In genomic region chr6:7973603-7974002, GRCh38 we compare ENCODE assay signal across 20 cellular contexts.
"Had no signal": no experiment of that assay in that cellular context is flagged by ENCODE, and none has a peak within 500 bp of the region (broad histone marks: within the 10 kb centered on the region; RNA-seq: fewer than 3 reads in every experiment).

No MANE protein-coding gene starts in this region.

- FAIRE-seq: islet of Langerhans had no signal

- H3K9ac ChIP-seq: parathyroid adenoma had no signal

- H3K27me3 ChIP-seq: colonic mucosa, esophagus muscularis mucosa, gastrocnemius medialis, heart right ventricle, stomach, transverse colon had no signal

- H3K79me2 ChIP-seq: parathyroid adenoma had no signal

- H3K36me3 ChIP-seq: colonic mucosa, esophagus muscularis mucosa, gastrocnemius medialis, heart right ventricle, prostate gland, stomach, thoracic aorta, transverse colon had no signal

- H2AFZ ChIP-seq: parathyroid adenoma had no signal

- ATAC-seq: gastrocnemius medialis, heart right ventricle, sciatic nerve had no signal

- DNase-seq: colonic mucosa; dermis blood vessel endothelial cell; gastrocnemius medialis; heart right ventricle; hypothalamus; kidney glomerular epithelial cell; mesendoderm; naive B cell; retina; stimulated activated CD4-positive, alpha-beta T cell treated with anti-CD3 and anti-CD28 coated beads, Interleukin-2, amount 100 ng/mL, for 24 hours; stimulated activated naive CD4-positive, alpha-beta T cell; stomach; transverse colon had no signal

- H3K9me3 ChIP-seq: colonic mucosa, gastrocnemius medialis, prostate gland, thoracic aorta, transverse colon had no signal

- H3K4me3 ChIP-seq: colonic mucosa, esophagus muscularis mucosa, gastrocnemius medialis, heart right ventricle, prostate gland, skin epidermis, stomach, thoracic aorta, transverse colon had no signal

- H3K27ac ChIP-seq: colonic mucosa, esophagus muscularis mucosa, gastrocnemius medialis, parathyroid adenoma, thoracic aorta, transverse colon had no signal

- H3K4me1 ChIP-seq: colonic mucosa, parathyroid adenoma had no signal
